In the genomic region with DNA sequence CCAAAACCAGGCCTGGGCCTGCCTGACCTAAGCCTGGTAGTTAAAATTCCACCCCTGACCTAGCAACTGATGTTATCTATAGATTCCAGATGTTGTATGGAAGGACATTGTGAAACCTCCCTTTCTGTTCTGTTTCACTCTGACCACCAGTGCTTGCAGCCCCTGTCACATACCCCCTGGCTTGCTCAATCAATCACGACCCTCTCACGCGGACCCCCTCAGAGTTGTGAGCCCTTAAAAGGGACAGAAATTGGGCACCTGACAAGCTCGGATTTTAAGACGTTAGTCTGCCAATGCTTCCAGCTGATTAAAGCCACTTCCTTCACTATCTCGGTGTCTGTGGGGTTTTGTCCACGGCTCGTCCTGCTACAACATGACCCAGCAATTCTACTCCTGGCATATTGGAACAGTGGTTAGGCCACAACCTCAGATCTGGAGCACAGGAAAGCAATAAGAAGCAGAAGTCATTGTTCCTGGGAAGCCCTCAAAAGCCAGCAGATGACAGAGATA, we compare ENCODE assay signal across 12 cellular contexts.
"Had no signal": no experiment of that assay in that cellular context is flagged by ENCODE, and none has a peak within 500 bp of the region (broad histone marks: within the 10 kb centered on the region; RNA-seq: fewer than 3 reads in every experiment).

No MANE protein-coding gene starts in this region.

- H3K27ac ChIP-seq: neural progenitor cell had no signal

- H3K4me2 ChIP-seq: neural progenitor cell had no signal

- H3K4me1 ChIP-seq: neural progenitor cell had no signal

- H3K27me3 ChIP-seq: neural progenitor cell had no signal

- ATAC-seq: activated CD4-positive, alpha-beta T cell treated with anti-CD3 and anti-CD28 coated beads for 36 hours; activated naive CD4-positive, alpha-beta T cell treated with anti-CD3 and anti-CD28 coated beads, Interleukin-2, amount 50 U/mL, for 72 hours; esophagus mucosa; naive thymus-derived CD4-positive, alpha-beta T cell; stimulated activated naive B cell treated with anti-CD40 and anti-IgM and Interleukin-4, amounts not matched to agents 10 μg/mL and 1 μg/mL and 100 μg/mL, for 72 hours; WTC11 had no signal

- DNase-seq: activated CD4-positive, alpha-beta T cell treated with anti-CD3 and anti-CD28 coated beads for 36 hours; activated CD4-positive, alpha-beta T cell treated with anti-CD3 and anti-CD28 coated beads, Interleukin-2, amount 50 U/mL, for 48 hours; activated gamma-delta T cell; effector CD8-positive, alpha-beta T cell; mesenchymal stem cell; naive thymus-derived CD4-positive, alpha-beta T cell; stimulated activated naive B cell treated with anti-CD40 and anti-IgM and Interleukin-4, amounts not matched to agents 10 μg/mL and 1 μg/mL and 100 μg/mL, for 72 hours; T1000 had no signal

- H3K36me3 ChIP-seq: neural progenitor cell had no signal

- H3K4me3 ChIP-seq: neural progenitor cell had no signal

- H2AFZ ChIP-seq: neural progenitor cell had no signal

- H3K9ac ChIP-seq: neural progenitor cell had no signal
